Comparison of ENCODE assay signal across 12 cellular contexts in genomic region chr2:127874378-127875271, GRCh38. TPM values are rescaled to one million over a fixed set of nuclear protein-coding genes. Genes with fewer than 3 reads are reported as not detected.
A peak's percentile ranks its signal among the peaks of the same experiment; 100 is the strongest.
DNase-seq lines count a peak whose midpoint lies in the region; ATAC-seq and TF ChIP-seq lines count a peak whose summit lies in the region.
"Had no signal": no experiment of that assay in that cellular context is flagged by ENCODE, and none has a peak within 500 bp of the region (broad histone marks: within the 10 kb centered on the region; RNA-seq: fewer than 3 reads in every experiment).

No MANE protein-coding gene starts in this region.

- H3K9me3 Mint-ChIP-seq in CD4-positive, alpha-beta memory T cell, result no peaks in the 10 kb centered on the region
- no peaks in the 10 kb centered on the region for H3K9me3 Mint-ChIP-seq in activated T-helper 2 cell treated with anti-CD3 and anti-CD28 coated beads, Interferon-gamma antibody, Interleukin-2, Interleukin-4, amounts not matched to agents 10 μg/mL and 5 μg/mL and 100 μg/mL, durations not matched to agents 14 hours and 24 hours and 36 hours
- no peaks in the 10 kb centered on the region for H3K9me3 Mint-ChIP-seq in naive B cell

- ATAC-seq in GM21619 (IDR thresholded peaks at IDR 0.05; ENCODE audit: unreplicated experiment) (peak; percentile 67), naive B cell (ENCODE audit: low read depth in 2 of 2) (no peak)

- peak in 1 of 5 donors; percentile 11 for DNase-seq in CD4-positive, alpha-beta memory T cell
- DNase-seq in activated T-helper 2 cell treated with anti-CD3 and anti-CD28 coated beads, Interferon-gamma antibody, Interleukin-2, Interleukin-4, amounts not matched to agents 10 μg/mL and 5 μg/mL and 100 μg/mL, durations not matched to agents 14 hours and 24 hours and 36 hours (ENCODE audit: low spot score), result no peak
- DNase-seq in naive B cell (no peak), GM10266 (ENCODE audit: extremely low spot score) (no peak), NCI-H1436 (lab: John Stamatoyannopoulos, UW) (no peak), AG08395 (ENCODE audit: low spot score) (no peak), HAP-1 (ENCODE audit: low spot score in 2 of 2) (no peak)
- DNase-seq: DMS79 treated with DMSO at 0.1 percent for 48 hours, HCEC 1CT, NCI-H510A had no signal

- peaks cover 26% of the 10 kb centered on the region for H3K36me3 ChIP-seq in CD4-positive, alpha-beta memory T cell (ENCODE audit: insufficient read depth, low read length)
- peaks cover 43% of the 10 kb centered on the region for H3K36me3 ChIP-seq in HAP-1 (replicated peaks)

- H3K27ac ChIP-seq in CD4-positive, alpha-beta memory T cell (ENCODE audit: low read depth, low read length), result no peak overlapping the region
- H3K27ac ChIP-seq: neutrophil had no signal

- H3K4me3 Mint-ChIP-seq in CD4-positive, alpha-beta memory T cell, result peak overlapping the region in 2 of 8 donors; percentile 16 to 41
- H3K4me3 Mint-ChIP-seq in activated T-helper 2 cell treated with anti-CD3 and anti-CD28 coated beads, Interferon-gamma antibody, Interleukin-2, Interleukin-4, amounts not matched to agents 10 μg/mL and 5 μg/mL and 100 μg/mL, durations not matched to agents 14 hours and 24 hours and 36 hours (ENCODE audit: low read depth), result peak overlapping the region; percentile 9
- peak overlapping the region in 1 of 8 donors; percentile 63 for H3K4me3 Mint-ChIP-seq in naive B cell

- H3K27me3 ChIP-seq in CD4-positive, alpha-beta memory T cell (ENCODE audit: insufficient read depth, low read length), result no peaks in the 10 kb centered on the region
- no peaks in the 10 kb centered on the region for H3K27me3 ChIP-seq in HAP-1 (ENCODE audit: low read depth)
- H3K27me3 ChIP-seq: neutrophil had no signal

- CTCF ChIA-PET in CD4-positive, alpha-beta memory T cell (lab: Charles Lee; ENCODE audit: partially characterized antibody), result no interaction called here

- intact Hi-C loops in CD4-positive, alpha-beta memory T cell (cut with micrococcal nuclease), result no loop called here
- intact Hi-C loops in activated T-helper 2 cell treated with anti-CD3 and anti-CD28 coated beads, Interferon-gamma antibody, Interleukin-2, Interleukin-4, amounts not matched to agents 10 μg/mL and 5 μg/mL and 100 μg/mL, durations not matched to agents 14 hours and 24 hours and 36 hours (cut with micrococcal nuclease), result loop anchor here (5.0 kb wide), 1 partner anchor 218 kb away; the partner anchor contains the start of gene UGGT1

- H3K4me1 Mint-ChIP-seq in CD4-positive, alpha-beta memory T cell, result peaks cover 32 to 53% (median 44%) of the 10 kb centered on the region in 4 donors
- peaks cover 24% of the 10 kb centered on the region for H3K4me1 Mint-ChIP-seq in activated T-helper 2 cell treated with anti-CD3 and anti-CD28 coated beads, Interferon-gamma antibody, Interleukin-2, Interleukin-4, amounts not matched to agents 10 μg/mL and 5 μg/mL and 100 μg/mL, durations not matched to agents 14 hours and 24 hours and 36 hours (ENCODE audit: low read depth)
- peaks cover 34 to 48% (median 47%) of the 10 kb centered on the region in 3 donors for H3K4me1 Mint-ChIP-seq in naive B cell

- H3K4me3 ChIP-seq in CD4-positive, alpha-beta memory T cell (ENCODE audit: low read length in 2 of 2), result no peak overlapping the region
- H3K4me3 ChIP-seq in HAP-1, result no peak overlapping the region

- POLR2A ChIA-PET in CD4-positive, alpha-beta memory T cell (lab: Charles Lee; ENCODE audit: partially characterized antibody), result interaction anchor here (1.2 kb wide), 1 partner anchor 9 kb away, joined by 4 read pairs; no protein-coding TSS in a partner anchor

- no peaks in the 10 kb centered on the region for H3K9me3 ChIP-seq in CD4-positive, alpha-beta memory T cell (ENCODE audit: control insufficient read depth in 1 of 2, low read length in 2 of 2)
- no peaks in the 10 kb centered on the region for H3K9me3 ChIP-seq in HAP-1
- H3K9me3 ChIP-seq: neutrophil had no signal

- no peak for TF ChIP-seq CTCF in GM10266 (IDR thresholded peaks at IDR 0.05; ENCODE audit: control insufficient read depth, insufficient read depth, low read depth, missing control alignments)

- peaks cover 10% of the 10 kb centered on the region for H3K4me1 ChIP-seq in CD4-positive, alpha-beta memory T cell (ENCODE audit: insufficient read depth, low read length)
- peaks cover 6% of the 10 kb centered on the region; the same call in 1 of the 2 replicates for H3K4me1 ChIP-seq in HAP-1

- no peaks in the 10 kb centered on the region for H3K27me3 Mint-ChIP-seq in CD4-positive, alpha-beta memory T cell
- H3K27me3 Mint-ChIP-seq in activated T-helper 2 cell treated with anti-CD3 and anti-CD28 coated beads, Interferon-gamma antibody, Interleukin-2, Interleukin-4, amounts not matched to agents 10 μg/mL and 5 μg/mL and 100 μg/mL, durations not matched to agents 14 hours and 24 hours and 36 hours (ENCODE audit: low read depth), result no peaks in the 10 kb centered on the region
- no peaks in the 10 kb centered on the region for H3K27me3 Mint-ChIP-seq in naive B cell

- in situ Hi-C loops in HAP-1 (cut with MboI; ENCODE audit: low sequenced_read_pairs), result no loop called here

- H3K27ac Mint-ChIP-seq in CD4-positive, alpha-beta memory T cell, result peak overlapping the region in 6 of 7 donors; percentile 43 to 92 (median 87)
- peak overlapping the region; percentile 79 for H3K27ac Mint-ChIP-seq in activated T-helper 2 cell treated with anti-CD3 and anti-CD28 coated beads, Interferon-gamma antibody, Interleukin-2, Interleukin-4, amounts not matched to agents 10 μg/mL and 5 μg/mL and 100 μg/mL, durations not matched to agents 14 hours and 24 hours and 36 hours
- H3K27ac Mint-ChIP-seq in naive B cell, result peak overlapping the region in 4 of 6 donors; percentile 57 to 89 (median 82)

- H3K36me3 Mint-ChIP-seq in CD4-positive, alpha-beta memory T cell, result peaks cover 29 to 52% of the 10 kb centered on the region in 2 donors
- H3K36me3 Mint-ChIP-seq in activated T-helper 2 cell treated with anti-CD3 and anti-CD28 coated beads, Interferon-gamma antibody, Interleukin-2, Interleukin-4, amounts not matched to agents 10 μg/mL and 5 μg/mL and 100 μg/mL, durations not matched to agents 14 hours and 24 hours and 36 hours (ENCODE audit: low read depth), result peaks cover 58% of the 10 kb centered on the region
- H3K36me3 Mint-ChIP-seq in naive B cell, result peaks cover 12 to 25% of the 10 kb centered on the region in 2 donors

RNA-seq across cellular contexts. Expression of gene AMMECR1L, which starts 11.1 kb away (rescaled TPM):
- 10 to 100 TPM; 17.4 to 18.7 TPM for total RNA-seq in CD4-positive, alpha-beta memory T cell
- 1 to 10 TPM; 3.3 to 9.9 TPM for polyA plus RNA-seq in CD4-positive, alpha-beta memory T cell
- total RNA-seq in activated T-helper 2 cell treated with anti-CD3 and anti-CD28 coated beads, Interferon-gamma antibody, Interleukin-2, Interleukin-4, amounts not matched to agents 10 μg/mL and 5 μg/mL and 100 μg/mL, durations not matched to agents 14 hours and 24 hours and 36 hours, result 19.3 and 19.4 TPM in 2 replicates
- 1 to 10 TPM; 3.7 to 9.9 (median 7.4) TPM for polyA plus RNA-seq in naive B cell (ENCODE audit: low read depth in 6 of 6)

RNA-seq across cellular contexts. Expression of gene POLR2D, which starts 16.7 kb away (rescaled TPM):
- total RNA-seq in CD4-positive, alpha-beta memory T cell, result 10 to 100 TPM; 29.4 to 30.7 TPM
- 10 to 100 TPM; 33.1 to 44.9 TPM for polyA plus RNA-seq in CD4-positive, alpha-beta memory T cell
- 62.8 and 63.4 TPM in 2 replicates for total RNA-seq in activated T-helper 2 cell treated with anti-CD3 and anti-CD28 coated beads, Interferon-gamma antibody, Interleukin-2, Interleukin-4, amounts not matched to agents 10 μg/mL and 5 μg/mL and 100 μg/mL, durations not matched to agents 14 hours and 24 hours and 36 hours
- polyA plus RNA-seq in naive B cell (ENCODE audit: low read depth in 6 of 6), result 10 to 100 TPM; 15.9 to 45.1 (median 37.1) TPM
